In genomic region chr9:6894135-6894534, GRCh38 we compare ENCODE assay signal across 10 cellular contexts.
A peak's percentile ranks its signal among the peaks of the same experiment; 100 is the strongest.
DNase-seq lines count a peak whose midpoint lies in the region; ATAC-seq, FAIRE-seq and TF ChIP-seq lines count a peak whose summit lies in the region.
"Had no signal": no experiment of that assay in that cellular context is flagged by ENCODE, and none has a peak within 500 bp of the region (broad histone marks: within the 10 kb centered on the region; RNA-seq: fewer than 3 reads in every experiment).

No MANE protein-coding gene starts in this region.

- ATAC-seq in GM18861 (IDR thresholded peaks at IDR 0.05; ENCODE audit: unreplicated experiment) = peak; percentile 96
- peak; percentile 89 for ATAC-seq in GM21390 (IDR thresholded peaks at IDR 0.05; ENCODE audit: unreplicated experiment)
- ATAC-seq in HG03097 (IDR thresholded peaks at IDR 0.05; ENCODE audit: low FRiP score, unreplicated experiment) = peak; percentile 86
- peak; percentile 96 for ATAC-seq in GM12878
- ATAC-seq in left colon = no peak
- ATAC-seq: naive thymus-derived CD8-positive, alpha-beta T cell had no signal

- peak overlapping the region; percentile 36; the same call in 1 of the 2 replicates for H3K4me2 ChIP-seq in GM12878 (ENCODE audit: control insufficient read depth, insufficient read depth)

- in situ Hi-C loops in GM12878 (cut with MboI) = no loop called here

- no peak for TF ChIP-seq POLR2A in GM12878 (IDR thresholded peaks at IDR 0.05; ENCODE audit: low read depth, low read length)

- no peak for TF ChIP-seq RAD21 in GM12878 (IDR thresholded peaks at IDR 0.05; ENCODE audit: insufficient read depth, low read depth, low read length)

- peak; percentile 88 for FAIRE-seq in GM12878 (lab: Jason Lieb, UNC)

- intact Hi-C loops in GM12878 (cut with micrococcal nuclease; ENCODE audit: unreplicated experiment) = no loop called here
- intact Hi-C loops in left colon (cut with DNase I, micrococcal nuclease) = no loop called here

- no peak overlapping the region for H2AFZ ChIP-seq in GM12878 (ENCODE audit: control insufficient read depth, low read depth, low read length)

- no peaks in the 10 kb centered on the region for H4K20me1 ChIP-seq in GM12878 (ENCODE audit: control insufficient read depth, insufficient read depth)

- peaks cover 1 to 8% of the 10 kb centered on the region in 2 experiments; a peak in 2 of 4 replicates for H3K36me3 ChIP-seq in GM12878 (ENCODE audit: control insufficient read depth in 2 of 2, insufficient read depth in 2 of 2, low read length in 1 of 2)

- SMC1A ChIA-PET in GM12878 (lab: Charles Lee; ENCODE audit: uncharacterized antibody, unreplicated experiment) = interaction anchor here (1.2 to 2.8 kb wide), 4 partner anchors 10 to 539 kb away, joined by 3 to 9 read pairs (median 5); no protein-coding TSS in a partner anchor

- H3K4me1 ChIP-seq in GM12878 (ENCODE audit: control insufficient read depth, insufficient read depth, low read length) = peaks cover 28% of the 10 kb centered on the region

- TF ChIP-seq EP300 in GM12878 (IDR thresholded peaks at IDR 0.05; ENCODE audit: borderline replicate concordance in 1 of 2, control insufficient read depth in 1 of 2, low read depth in 2 of 2, low read length in 2 of 2) = peak in 1 of 2 experiments; percentile 75; a peak in 2 of 4 replicates

- peak; percentile 63 for DNase-seq in GM12878 (ENCODE audit: low read depth, low spot score)
- no peak for DNase-seq in left colon
- no peak for DNase-seq in glomerular visceral epithelial cell (ENCODE audit: extremely low spot score)
- DNase-seq in stimulated activated CD4-positive, alpha-beta T cell treated with anti-CD3 and anti-CD28 coated beads, Interleukin-4, amount 100 ng/mL, for 4 hours = no peak
- DNase-seq in dermis blood vessel endothelial cell = no peak
- DNase-seq: naive thymus-derived CD8-positive, alpha-beta T cell had no signal

- no peak overlapping the region for H3K9ac ChIP-seq in GM12878 (ENCODE audit: control insufficient read depth, insufficient read depth, low read length)

- H3K4me3 ChIP-seq in GM12878 = no peak overlapping the region
- H3K4me3 ChIP-seq: SK-N-MC had no signal

- POLR2A ChIA-PET in GM12878 (lab: Charles Lee) = interaction anchor here (1.0 kb wide), 1 partner anchor 136 kb away, joined by 3 read pairs; the partner anchor contains the start of gene KDM4C

- BruUV-seq in GM12878 (replicated peaks; lab: Mats Ljungman, UMichigan) = no TSS peak

- CTCF ChIA-PET in GM12878 (lab: Yijun Ruan, JAX) = no interaction called here

- WGBS in GM12878 (ENCODE audit: insufficient coverage, insufficient replicate concordance, low lambda C conversion rate, missing lambda C conversion rate) = 2% methylated on average over 3 of the region's 3 CpGs

- TF ChIP-seq CTCF in GM12878 (IDR thresholded peaks at IDR 0.05 in 2 of 3, conservative IDR thresholded peaks at IDR 0.05 in 1 of 3; ENCODE audit: control insufficient read depth in 2 of 3, extremely low read depth in 1 of 3, insufficient read depth in 1 of 3, low read depth in 3 of 3, low read length in 3 of 3) = no peak

- RAD21 ChIA-PET in GM12878 (lab: Charles Lee; ENCODE audit: unreplicated experiment) = interaction anchor here (0.6 kb wide), 1 partner anchor 472 kb away, joined by 3 read pairs; no protein-coding TSS in a partner anchor

- no peaks in the 10 kb centered on the region; the same call in 1 of the 2 replicates for H3K79me2 ChIP-seq in GM12878 (ENCODE audit: control insufficient read depth, insufficient read depth, low read length)

- H3K27me3 ChIP-seq in GM12878 (replicated peaks in 1 of 2; ENCODE audit: control insufficient read depth in 2 of 2, insufficient read depth in 2 of 2, low read length in 1 of 2) = no peaks in the 10 kb centered on the region

- H3K9me3 ChIP-seq in GM12878 (replicated peaks; ENCODE audit: control insufficient read depth, insufficient read depth, low read length) = no peaks in the 10 kb centered on the region; the same call in 2 of the 3 replicates

- peak overlapping the region; percentile 56 for H3K27ac ChIP-seq in GM12878 (ENCODE audit: control insufficient read depth, insufficient read depth)
- H3K27ac ChIP-seq: SK-N-MC had no signal

TF ChIP-seq in GM12878, 131 proteins besides CTCF, POLR2A, EP300 and RAD21 (continues in another document):
- no peak for TF ChIP-seq SIX5 (IDR thresholded peaks at IDR 0.05; ENCODE audit: low read depth, low read length, severe bottlenecking)
- TF ChIP-seq YBX1 (IDR thresholded peaks at IDR 0.05) = no peak
- TF ChIP-seq, protein P1, sequence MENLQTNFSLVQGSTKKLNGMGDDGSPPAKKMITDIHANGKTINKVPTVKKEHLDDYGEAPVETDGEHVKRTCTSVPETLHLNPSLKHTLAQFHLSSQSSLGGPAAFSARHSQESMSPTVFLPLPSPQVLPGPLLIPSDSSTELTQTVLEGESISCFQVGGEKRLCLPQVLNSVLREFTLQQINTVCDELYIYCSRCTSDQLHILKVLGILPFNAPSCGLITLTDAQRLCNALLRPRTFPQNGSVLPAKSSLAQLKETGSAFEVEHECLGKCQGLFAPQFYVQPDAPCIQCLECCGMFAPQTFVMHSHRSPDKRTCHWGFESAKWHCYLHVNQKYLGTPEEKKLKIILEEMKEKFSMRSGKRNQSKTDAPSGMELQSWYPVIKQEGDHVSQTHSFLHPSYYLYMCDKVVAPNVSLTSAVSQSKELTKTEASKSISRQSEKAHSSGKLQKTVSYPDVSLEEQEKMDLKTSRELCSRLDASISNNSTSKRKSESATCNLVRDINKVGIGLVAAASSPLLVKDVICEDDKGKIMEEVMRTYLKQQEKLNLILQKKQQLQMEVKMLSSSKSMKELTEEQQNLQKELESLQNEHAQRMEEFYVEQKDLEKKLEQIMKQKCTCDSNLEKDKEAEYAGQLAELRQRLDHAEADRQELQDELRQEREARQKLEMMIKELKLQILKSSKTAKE (IDR thresholded peaks at IDR 0.05; ENCODE audit: low read depth, poor library complexity, severe bottlenecking) = no peak
- no peak for TF ChIP-seq TARDBP (IDR thresholded peaks at IDR 0.05; ENCODE audit: borderline replicate concordance)
- no peak for TF ChIP-seq RELA (IDR thresholded peaks at IDR 0.05; ENCODE audit: borderline replicate concordance, partially characterized antibody)
- TF ChIP-seq MTA3 (IDR thresholded peaks at IDR 0.05; ENCODE audit: borderline replicate concordance, low read length) = no peak
- no peak; the same call in 1 of the 2 replicates for TF ChIP-seq ZNF217 (IDR thresholded peaks at IDR 0.05)
- no peak for TF ChIP-seq CHD2 (IDR thresholded peaks at IDR 0.05; ENCODE audit: borderline replicate concordance, low read depth, low read length)
- TF ChIP-seq IRF4 (IDR thresholded peaks at IDR 0.05; ENCODE audit: low read depth, low read length) = peak; percentile 74; the same call in 1 of the 2 replicates
- TF ChIP-seq, protein P2, sequence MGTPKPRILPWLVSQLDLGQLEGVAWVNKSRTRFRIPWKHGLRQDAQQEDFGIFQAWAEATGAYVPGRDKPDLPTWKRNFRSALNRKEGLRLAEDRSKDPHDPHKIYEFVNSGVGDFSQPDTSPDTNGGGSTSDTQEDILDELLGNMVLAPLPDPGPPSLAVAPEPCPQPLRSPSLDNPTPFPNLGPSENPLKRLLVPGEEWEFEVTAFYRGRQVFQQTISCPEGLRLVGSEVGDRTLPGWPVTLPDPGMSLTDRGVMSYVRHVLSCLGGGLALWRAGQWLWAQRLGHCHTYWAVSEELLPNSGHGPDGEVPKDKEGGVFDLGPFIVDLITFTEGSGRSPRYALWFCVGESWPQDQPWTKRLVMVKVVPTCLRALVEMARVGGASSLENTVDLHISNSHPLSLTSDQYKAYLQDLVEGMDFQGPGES (IDR thresholded peaks at IDR 0.05) = no peak
- TF ChIP-seq, protein P3, sequence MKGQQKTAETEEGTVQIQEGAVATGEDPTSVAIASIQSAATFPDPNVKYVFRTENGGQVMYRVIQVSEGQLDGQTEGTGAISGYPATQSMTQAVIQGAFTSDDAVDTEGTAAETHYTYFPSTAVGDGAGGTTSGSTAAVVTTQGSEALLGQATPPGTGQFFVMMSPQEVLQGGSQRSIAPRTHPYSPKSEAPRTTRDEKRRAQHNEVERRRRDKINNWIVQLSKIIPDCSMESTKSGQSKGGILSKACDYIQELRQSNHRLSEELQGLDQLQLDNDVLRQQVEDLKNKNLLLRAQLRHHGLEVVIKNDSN (IDR thresholded peaks at IDR 0.05; ENCODE audit: borderline replicate concordance, extremely low read length, insufficient read depth, low read depth, low read length) = no peak
- TF ChIP-seq YY1 (IDR thresholded peaks at IDR 0.05; ENCODE audit: low read depth, low read length) = no peak
- no peak for TF ChIP-seq CBFB (IDR thresholded peaks at IDR 0.05; ENCODE audit: low read depth)
- TF ChIP-seq STAT3 (IDR thresholded peaks at IDR 0.05; ENCODE audit: low read depth, low read length) = no peak
- TF ChIP-seq JUND (IDR thresholded peaks at IDR 0.05; ENCODE audit: low read depth, low read length) = peak; percentile 72; the same call in 1 of the 2 replicates
- TF ChIP-seq HDAC6 (IDR thresholded peaks at IDR 0.05; ENCODE audit: unreplicated experiment) = no peak
- peak; percentile 32; the same call in 1 of the 2 replicates for TF ChIP-seq PAX5 (IDR thresholded peaks at IDR 0.05; ENCODE audit: borderline replicate concordance, low read depth, low read length)
- no peak for TF ChIP-seq CHD1 (IDR thresholded peaks at IDR 0.05; ENCODE audit: low read depth, low read length)
- TF ChIP-seq GABPA (IDR thresholded peaks at IDR 0.05; ENCODE audit: low read depth) = peak; percentile 24; the same call in 1 of the 2 replicates
- TF ChIP-seq RBBP5 (conservative IDR thresholded peaks at IDR 0.05) = no peak
- TF ChIP-seq BRCA1 (IDR thresholded peaks at IDR 0.05; ENCODE audit: low read depth, low read length) = no peak
- no peak for TF ChIP-seq IKZF1 (conservative IDR thresholded peaks at IDR 0.05)
- TF ChIP-seq STAT1 (conservative IDR thresholded peaks at IDR 0.05) = no peak
- TF ChIP-seq, protein P4, sequence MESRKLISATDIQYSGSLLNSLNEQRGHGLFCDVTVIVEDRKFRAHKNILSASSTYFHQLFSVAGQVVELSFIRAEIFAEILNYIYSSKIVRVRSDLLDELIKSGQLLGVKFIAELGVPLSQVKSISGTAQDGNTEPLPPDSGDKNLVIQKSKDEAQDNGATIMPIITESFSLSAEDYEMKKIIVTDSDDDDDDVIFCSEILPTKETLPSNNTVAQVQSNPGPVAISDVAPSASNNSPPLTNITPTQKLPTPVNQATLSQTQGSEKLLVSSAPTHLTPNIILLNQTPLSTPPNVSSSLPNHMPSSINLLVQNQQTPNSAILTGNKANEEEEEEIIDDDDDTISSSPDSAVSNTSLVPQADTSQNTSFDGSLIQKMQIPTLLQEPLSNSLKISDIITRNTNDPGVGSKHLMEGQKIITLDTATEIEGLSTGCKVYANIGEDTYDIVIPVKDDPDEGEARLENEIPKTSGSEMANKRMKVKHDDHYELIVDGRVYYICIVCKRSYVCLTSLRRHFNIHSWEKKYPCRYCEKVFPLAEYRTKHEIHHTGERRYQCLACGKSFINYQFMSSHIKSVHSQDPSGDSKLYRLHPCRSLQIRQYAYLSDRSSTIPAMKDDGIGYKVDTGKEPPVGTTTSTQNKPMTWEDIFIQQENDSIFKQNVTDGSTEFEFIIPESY (IDR thresholded peaks at IDR 0.05) = no peak
